Comparison of ENCODE assay signal across 10 cellular contexts in genomic region chr19:17335575-17335974, GRCh38. TPM values are rescaled to one million over a fixed set of nuclear protein-coding genes. Genes with fewer than 3 reads are reported as not detected.
A peak's percentile ranks its signal among the peaks of the same experiment; 100 is the strongest.
DNase-seq lines count a peak whose midpoint lies in the region; ATAC-seq and TF ChIP-seq lines count a peak whose summit lies in the region.
"Had no signal": no experiment of that assay in that cellular context is flagged by ENCODE, and none has a peak within 500 bp of the region (broad histone marks: within the 10 kb centered on the region; RNA-seq: fewer than 3 reads in every experiment).

No MANE protein-coding gene starts in this region.

- H3K27ac ChIP-seq in Karpas-422 (ENCODE audit: low read length) = no peak overlapping the region
- H3K27ac ChIP-seq in coronary artery = no peak overlapping the region
- H3K27ac ChIP-seq in parathyroid adenoma = no peak overlapping the region
- peak overlapping the region in 1 of 4 donors; percentile 82 for H3K27ac ChIP-seq in Peyer's patch

- H3K4me3 ChIP-seq in Karpas-422 (ENCODE audit: low read length) = peak overlapping the region; percentile 73; the same call in 1 of the 2 replicates
- peak overlapping the region; percentile 85 for H3K4me3 ChIP-seq in coronary artery
- peak overlapping the region; percentile 27 for H3K4me3 ChIP-seq in parathyroid adenoma (ENCODE audit: low read depth, low read length)
- H3K4me3 ChIP-seq in Peyer's patch = peak overlapping the region in 1 of 4 donors; percentile 90

- peak; percentile 32 for DNase-seq in DMS79 treated with DMSO at 0.1 percent for 48 hours (lab: John Stamatoyannopoulos, UW)
- no peak for DNase-seq in DMS79 (lab: John Stamatoyannopoulos, UW)
- no peak for DNase-seq in Karpas-422
- DNase-seq in coronary artery (ENCODE audit: low spot score) = no peak
- DNase-seq in T1000 (lab: John Stamatoyannopoulos, UW) = no peak
- no peak for DNase-seq in Peyer's patch
- DNase-seq: NCI-H1417 treated with DMSO at 0.1 percent for 48 hours had no signal

- no peaks in the 10 kb centered on the region for H4K20me1 ChIP-seq in Karpas-422 (ENCODE audit: insufficient read depth, low read depth, low read length)

- H3K4me1 ChIP-seq in Karpas-422 (ENCODE audit: low read length) (peaks cover 30% of the 10 kb centered on the region), parathyroid adenoma (peaks cover 4% of the 10 kb centered on the region), Peyer's patch (peaks cover 5 to 35% (median 14%) of the 10 kb centered on the region in 4 donors)

- H3K9ac ChIP-seq in Karpas-422 (ENCODE audit: low read length) (no peak overlapping the region), parathyroid adenoma (no peak overlapping the region)

- peak overlapping the region; percentile 94 for H3K4me2 ChIP-seq in Karpas-422 (ENCODE audit: low read depth, low read length, poor library complexity, severe bottlenecking)
- no peak overlapping the region for H3K4me2 ChIP-seq in parathyroid adenoma (ENCODE audit: low read length)

- TF ChIP-seq CTCF in coronary artery (IDR thresholded peaks at IDR 0.05) (no peak), parathyroid adenoma (IDR thresholded peaks at IDR 0.05) (no peak), Peyer's patch (IDR thresholded peaks at IDR 0.05) (no peak)

- H3K9me3 ChIP-seq in Karpas-422 (ENCODE audit: low read length) (no peaks in the 10 kb centered on the region), parathyroid adenoma (ENCODE audit: control insufficient read depth, low read length) (no peaks in the 10 kb centered on the region), Peyer's patch (no peaks in the 10 kb centered on the region)
- H3K9me3 ChIP-seq: prostate gland had no signal

- H2AFZ ChIP-seq in Karpas-422 (ENCODE audit: low read length) (no peak overlapping the region), parathyroid adenoma (no peak overlapping the region)

- H3K36me3 ChIP-seq in Karpas-422 (ENCODE audit: insufficient read depth, low read length) (no peaks in the 10 kb centered on the region), parathyroid adenoma (ENCODE audit: control insufficient read depth, insufficient read depth, low read length) (no peaks in the 10 kb centered on the region), Peyer's patch (no peaks in the 10 kb centered on the region)
- H3K36me3 ChIP-seq: prostate gland had no signal

- ATAC-seq in HG03378 (IDR thresholded peaks at IDR 0.05; ENCODE audit: unreplicated experiment) = no peak

- H3K9me2 ChIP-seq in Karpas-422 (replicated peaks; ENCODE audit: insufficient read depth, low read length) = no peaks in the 10 kb centered on the region

- H3K27me3 ChIP-seq in Karpas-422 (ENCODE audit: low read length) = no peaks in the 10 kb centered on the region
- no peaks in the 10 kb centered on the region for H3K27me3 ChIP-seq in parathyroid adenoma (ENCODE audit: control insufficient read depth, insufficient read depth, low read length)
- H3K27me3 ChIP-seq in Peyer's patch = no peaks in the 10 kb centered on the region

- TF ChIP-seq POLR2A in Peyer's patch (IDR thresholded peaks at IDR 0.05) = no peak

- H3K79me2 ChIP-seq in Karpas-422 (ENCODE audit: low read length) (peaks cover 9% of the 10 kb centered on the region), parathyroid adenoma (no peaks in the 10 kb centered on the region)

RNA-seq across cellular contexts. Expression of gene ANO8, which starts 0.9 kb away (rescaled TPM):
- total RNA-seq in Karpas-422 (2014; rRNA removed; shearing (Covaris generic); ENCODE audit: low replicate concordance) = 0.82 and 2.3 TPM in 2 replicates
- 10 to 100 TPM; 10.3 to 18.9 (median 16.0) TPM for total RNA-seq in Peyer's patch

RNA-seq across cellular contexts. Expression of gene GTPBP3, which starts 1.8 kb away (rescaled TPM):
- total RNA-seq in Karpas-422 (2014; rRNA removed; shearing (Covaris generic); ENCODE audit: low replicate concordance) = 29.3 and 88.1 TPM in 2 replicates
- 10 to 100 TPM; 40.5 to 74.4 (median 57.7) TPM for total RNA-seq in Peyer's patch

RNA-seq across cellular contexts. Expression of gene DDA1, which starts 26.2 kb away (rescaled TPM):
- 24.4 and 33.0 TPM in 2 replicates for total RNA-seq in Karpas-422 (2014; rRNA removed; shearing (Covaris generic); ENCODE audit: low replicate concordance)
- 10 to 100 TPM; 15.2 to 37.2 (median 23.9) TPM for total RNA-seq in Peyer's patch

RNA-seq across cellular contexts. Expression of gene MRPL34, which starts 29.9 kb away (rescaled TPM):
- total RNA-seq in Karpas-422 (2014; rRNA removed; shearing (Covaris generic); ENCODE audit: low replicate concordance) = 34.0 and 68.6 TPM in 2 replicates
- 100 to 1,000 TPM in 3 of 4 donors, 10 to 100 TPM in 1; 76.7 to 202 (median 196) TPM for total RNA-seq in Peyer's patch

RNA-seq across cellular contexts. Expression of gene ABHD8, which starts 32.4 kb away (rescaled TPM):
- 0.37 and 2.0 TPM in 2 replicates for total RNA-seq in Karpas-422 (2014; rRNA removed; shearing (Covaris generic); ENCODE audit: low replicate concordance)
- total RNA-seq in Peyer's patch = 10 to 100 TPM in 1 of 4 donors, 1 to 10 TPM in 3; 2.1 to 14.1 (median 5.6) TPM
